In genomic region chr9:91420471-91421021, GRCh38 we compare ENCODE assay signal across 8 cellular contexts. TPM values are rescaled to one million over a fixed set of nuclear protein-coding genes. Genes with fewer than 3 reads are reported as not detected.
DNase-seq lines count a peak whose midpoint lies in the region; ATAC-seq, FAIRE-seq and TF ChIP-seq lines count a peak whose summit lies in the region.

No MANE protein-coding gene starts in this region.

- ATAC-seq in SK-N-SH treated with all-trans-retinoic acid at 6 μM for 48 hours: no peak
- ATAC-seq in HepG2: no peak
- ATAC-seq in HG03159 (IDR thresholded peaks at IDR 0.05; ENCODE audit: unreplicated experiment): no peak

- WGBS in SK-N-SH (ENCODE audit: low lambda C conversion rate): 75% methylated on average over 12 of the region's 12 CpGs
- 2% methylated on average over 12 of the region's 12 CpGs for WGBS in HepG2 (ENCODE audit: low lambda C conversion rate)
- WGBS in suprapubic skin: 56% methylated on average over 12 of the region's 12 CpGs

- TF ChIP-seq EP300 in SK-N-SH (IDR thresholded peaks at IDR 0.05; ENCODE audit: borderline replicate concordance in 1 of 2, low read depth in 1 of 2, low read length in 1 of 2): no peak
- no peak for TF ChIP-seq EP300 in HepG2 (IDR thresholded peaks at IDR 0.05; ENCODE audit: low read depth in 2 of 2, low read length in 2 of 2)
- TF ChIP-seq EP300 in HepG2 (CRISPR knock-in tag; IDR thresholded peaks at IDR 0.05; ENCODE audit: borderline replicate concordance): no peak
- no peak for TF ChIP-seq EP300 in suprapubic skin (IDR thresholded peaks at IDR 0.05)

- DNase-seq in SK-N-SH (no peak), astrocyte of the spinal cord (ENCODE audit: low read depth, low spot score) (peak; percentile 36), HepG2 (ENCODE audit: low spot score) (peak; percentile 9), suprapubic skin (ENCODE audit: low spot score in 2 of 2) (no peak)
- DNase-seq in activated CD8-positive, alpha-beta memory T cell treated with anti-CD3 and anti-CD28 coated beads, Interleukin-2, amount 50 U/mL, for 48 hours: no peak
- DNase-seq in stimulated activated CD4-positive, alpha-beta T cell treated with anti-CD3 and anti-CD28 coated beads, Interleukin-4, amount 100 ng/mL, for 4 hours: no peak

- H2AFZ ChIP-seq in SK-N-SH (ENCODE audit: low read depth) (peak overlapping the region; percentile 30; the same call in 1 of the 2 replicates), HepG2 (ENCODE audit: low read length) (no peak overlapping the region)

- H3K36me3 ChIP-seq in SK-N-SH (replicated peaks in 1 of 2; ENCODE audit: control insufficient read depth in 1 of 2, insufficient read depth in 2 of 2, low read length in 1 of 2) (no peaks in the 10 kb centered on the region), HepG2 (replicated peaks in 1 of 2; ENCODE audit: control insufficient read depth in 1 of 2, insufficient read depth in 2 of 2, low read length in 2 of 2) (peaks cover 0 to 6% of the 10 kb centered on the region in 2 experiments; a peak in 3 of 5 replicates), suprapubic skin (no peaks in the 10 kb centered on the region)

- peaks cover 12% of the 10 kb centered on the region for H3F3A ChIP-seq in SK-N-SH (replicated peaks; ENCODE audit: insufficient read depth)

- H3K4me2 ChIP-seq in SK-N-SH (peak overlapping the region; percentile 90), HepG2 (ENCODE audit: low read depth, low read length) (peak overlapping the region; percentile 93)

- TSS peak; percentile 9 for BruUV-seq in HepG2 (replicated peaks; lab: Mats Ljungman, UMichigan)

- no peaks in the 10 kb centered on the region for H3K9me2 ChIP-seq in SK-N-SH

- peak; percentile 43 for FAIRE-seq in HepG2 (lab: Jason Lieb, UNC)

- H3K4me1 ChIP-seq in SK-N-SH (ENCODE audit: control insufficient read depth in 1 of 2, insufficient read depth in 2 of 2, low read depth in 1 of 2, low read length in 1 of 2) (peaks cover 6 to 17% of the 10 kb centered on the region in 2 experiments), HepG2 (ENCODE audit: insufficient read depth, low read length) (peaks cover 55% of the 10 kb centered on the region), suprapubic skin (peaks cover 57% of the 10 kb centered on the region)

- peak overlapping the region in 1 of 2 experiments; percentile 85; a peak in 2 of 4 replicates for H3K27ac ChIP-seq in SK-N-SH (ENCODE audit: low read depth in 2 of 2, low read length in 1 of 2)
- H3K27ac ChIP-seq in HepG2 (ENCODE audit: extremely low read length, insufficient read depth, low read length): peak overlapping the region; percentile 83
- peak overlapping the region; percentile 98 for H3K27ac ChIP-seq in suprapubic skin

- H3K79me2 ChIP-seq in SK-N-SH (ENCODE audit: insufficient read depth) (peaks cover 72% of the 10 kb centered on the region), HepG2 (ENCODE audit: insufficient read depth, low read length) (peaks cover 93% of the 10 kb centered on the region)

- POLR2A ChIA-PET in SK-N-SH (lab: Yijun Ruan, JAX) (no interaction called here), HepG2 (lab: Yijun Ruan, JAX) (interaction anchor here (1.4 to 6.3 kb wide), 7 partner anchors 10 to 383 kb away, joined by 5 to 53 read pairs (median 9); no protein-coding TSS in a partner anchor)

- H3K27me3 ChIP-seq in SK-N-SH (ENCODE audit: insufficient read depth) (no peaks in the 10 kb centered on the region), HepG2 (ENCODE audit: control insufficient read depth in 1 of 2, insufficient read depth in 2 of 2, low read length in 2 of 2) (no peaks in the 10 kb centered on the region; a peak in 1 of 5 replicates), suprapubic skin (no peaks in the 10 kb centered on the region)

- no peaks in the 10 kb centered on the region for H3K9me3 ChIP-seq in SK-N-SH
- H3K9me3 ChIP-seq in HepG2 (ENCODE audit: low read length): no peaks in the 10 kb centered on the region
- no peaks in the 10 kb centered on the region for H3K9me3 ChIP-seq in suprapubic skin

- peak overlapping the region; percentile 77 to 94 for H3K4me3 ChIP-seq in SK-N-SH (ENCODE audit: low read depth in 2 of 2, low read length in 1 of 2)
- peak overlapping the region; percentile 86 for H3K4me3 ChIP-seq in astrocyte of the spinal cord (ENCODE audit: low read depth, low read length)
- H3K4me3 ChIP-seq in HepG2 (replicated peaks in 1 of 3; ENCODE audit: insufficient read depth in 1 of 3, low read depth in 2 of 3, low read length in 3 of 3): peak overlapping the region; percentile 87 to 98 (median 91)
- peak overlapping the region; percentile 87 for H3K4me3 ChIP-seq in suprapubic skin

- intact Hi-C loops in HepG2 (cut with micrococcal nuclease; ENCODE audit: unreplicated experiment): loop anchor here (1.0 kb wide), 1 partner anchor 58 kb away; no protein-coding TSS in a partner anchor

- TF ChIP-seq CTCF in SK-N-SH (IDR thresholded peaks at IDR 0.05) (no peak), astrocyte of the spinal cord (IDR thresholded peaks at IDR 0.05; ENCODE audit: low read depth, low read length) (no peak), HepG2 (CRISPR knock-in tag; IDR thresholded peaks at IDR 0.05) (no peak), suprapubic skin (IDR thresholded peaks at IDR 0.05) (no peak)

- no peak for TF ChIP-seq RAD21 in SK-N-SH (IDR thresholded peaks at IDR 0.05; ENCODE audit: low read length)
- no peak for TF ChIP-seq RAD21 in HepG2 (CRISPR knock-in tag; IDR thresholded peaks at IDR 0.05)

- H4K20me1 ChIP-seq in SK-N-SH (ENCODE audit: insufficient read depth): no peaks in the 10 kb centered on the region; the same call in 1 of the 2 replicates
- H4K20me1 ChIP-seq in HepG2 (ENCODE audit: insufficient read depth, low read length): peaks cover 71% of the 10 kb centered on the region

- in situ Hi-C loops in astrocyte of the spinal cord (cut with HindIII; ENCODE audit: low sequenced_read_pairs): no loop called here
- in situ Hi-C loops in HepG2 (cut with HindIII; ENCODE audit: extremely low pct_ligation_motif_present, low pct_unique_long_range_greater_than_20kb): loop anchor here (5.0 kb wide), 2 partner anchors 58 to 228 kb away; partner anchors contain the start of gene AUH

- peak overlapping the region; percentile 83; the same call in 1 of the 2 replicates for H3K9ac ChIP-seq in SK-N-SH
- H3K9ac ChIP-seq in HepG2 (ENCODE audit: insufficient read depth, low read depth, low read length): peak overlapping the region; percentile 79

- CTCF ChIA-PET in SK-N-SH (lab: Yijun Ruan, JAX) (interaction anchor here (0.9 to 2.6 kb wide), 7 partner anchors 9 to 387 kb away, joined by 3 to 14 read pairs (median 4); no protein-coding TSS in a partner anchor), HepG2 (lab: Yijun Ruan, JAX; ENCODE audit: low intra/inter-chr PET ratio, low total read pairs) (no interaction called here)

- TF ChIP-seq POLR2A in HepG2 (IDR thresholded peaks at IDR 0.05; ENCODE audit: insufficient read depth in 1 of 2, low read depth in 2 of 2, low read length in 2 of 2) (no peak), suprapubic skin (IDR thresholded peaks at IDR 0.05) (no peak)

RNA-seq across cellular contexts. Expression of gene NFIL3, which starts 3.1 kb away (rescaled TPM):
- polyA plus RNA-seq in SK-N-SH (2012; rRNA removed): 6.8 and 9.3 TPM in 2 replicates
- polyA plus RNA-seq in SK-N-SH (2012; cell fraction: cytosol; rRNA removed): 10.7 and 15.8 TPM in 2 replicates
- polyA plus RNA-seq in SK-N-SH (2012; cell fraction: nucleus; rRNA removed): 6.0 and 15.3 TPM in 2 replicates
- total RNA-seq in HepG2 (2016; rRNA removed; fragmentation: Illumina TruSeq; extraction: Trizol): 46.6 and 64.2 TPM in 2 replicates
- total RNA-seq in HepG2 (2016; cell fraction: cytosol; rRNA removed; fragmentation: Illumina TruSeq; extraction: Trizol; ENCODE audit: low read depth): 18.6 and 18.8 TPM in 2 replicates
- 47.3 and 58.6 TPM in 2 replicates for total RNA-seq in HepG2 (2016; cell fraction: insoluble cytoplasmic fraction; rRNA removed; fragmentation: Illumina TruSeq; extraction: Trizol)
- total RNA-seq in HepG2 (2016; cell fraction: membrane; rRNA removed; fragmentation: Illumina TruSeq; extraction: Trizol): 51.6 and 55.2 TPM in 2 replicates
- 40.8 and 41.0 TPM in 2 replicates for total RNA-seq in HepG2 (2016; cell fraction: nucleus; rRNA removed; fragmentation: Illumina TruSeq; extraction: Trizol)
- polyA plus RNA-seq in HepG2 (2011; rRNA removed): 53.3 and 54.2 TPM in 2 replicates
- 29.8 and 53.6 TPM in 2 replicates for polyA plus RNA-seq in HepG2 (2011; cell fraction: cytosol; rRNA removed)
- polyA plus RNA-seq in HepG2 (2011; cell fraction: nucleus; rRNA removed): 29.7 and 44.8 TPM in 2 replicates
- 130 and 149 TPM in 2 replicates for polyA plus RNA-seq in HepG2 (2012)
- 17.0 and 17.2 TPM in 2 replicates for polyA plus RNA-seq in HepG2 (2016; cell fraction: cytosol; fragmentation: Illumina TruSeq; extraction: Trizol; ENCODE audit: low read depth)
- 63.4 and 71.3 TPM in 2 replicates for polyA plus RNA-seq in HepG2 (2016; cell fraction: insoluble cytoplasmic fraction; fragmentation: Illumina TruSeq; extraction: Trizol; ENCODE audit: low read depth)
- polyA plus RNA-seq in HepG2 (2016; cell fraction: membrane; fragmentation: Illumina TruSeq; extraction: Trizol; ENCODE audit: low read depth): 31.4 and 33.0 TPM in 2 replicates
- 62.8 and 69.5 TPM in 2 replicates for polyA plus RNA-seq in HepG2 (2016; cell fraction: nucleus; fragmentation: Illumina TruSeq; extraction: Trizol; ENCODE audit: insufficient read depth, low read depth)
- polyA minus RNA-seq in HepG2 (2011; rRNA and poly(A)+ RNA removed; ENCODE audit: low replicate concordance): 5.0 and 22.1 TPM in 2 replicates
- 62.9 and 76.1 TPM in 2 replicates for polyA minus RNA-seq in HepG2 (2011; cell fraction: cytosol; rRNA and poly(A)+ RNA removed)
- 40.8 and 68.5 TPM in 2 replicates for polyA minus RNA-seq in HepG2 (2011; cell fraction: nucleus; rRNA and poly(A)+ RNA removed)
- total RNA-seq in suprapubic skin: 10 to 100 TPM; 28.0 to 58.5 (median 37.8) TPM

RNA-seq across cellular contexts. Expression of gene AUH, which starts 58.8 kb away (rescaled TPM):
- polyA plus RNA-seq in SK-N-SH (2012; rRNA removed) (6.2 and 7.6 TPM in 2 replicates), HepG2 (2011; rRNA removed) (20.7 and 25.8 TPM in 2 replicates)
- polyA plus RNA-seq in SK-N-SH (2012; cell fraction: cytosol; rRNA removed): 8.5 and 9.8 TPM in 2 replicates
- polyA plus RNA-seq in SK-N-SH (2012; cell fraction: nucleus; rRNA removed): 7.7 and 11.0 TPM in 2 replicates
- total RNA-seq in HepG2 (2016; rRNA removed; fragmentation: Illumina TruSeq; extraction: Trizol) (31.9 and 35.7 TPM in 2 replicates), suprapubic skin (10 to 100 TPM; 26.0 to 61.0 (median 31.0) TPM)
- total RNA-seq in HepG2 (2016; cell fraction: cytosol; rRNA removed; fragmentation: Illumina TruSeq; extraction: Trizol; ENCODE audit: low read depth): 8.8 and 9.3 TPM in 2 replicates
- 35.1 and 35.8 TPM in 2 replicates for total RNA-seq in HepG2 (2016; cell fraction: insoluble cytoplasmic fraction; rRNA removed; fragmentation: Illumina TruSeq; extraction: Trizol)
- 12.0 and 14.2 TPM in 2 replicates for total RNA-seq in HepG2 (2016; cell fraction: membrane; rRNA removed; fragmentation: Illumina TruSeq; extraction: Trizol)
- total RNA-seq in HepG2 (2016; cell fraction: nucleus; rRNA removed; fragmentation: Illumina TruSeq; extraction: Trizol): 36.5 and 38.2 TPM in 2 replicates
- 13.1 and 18.4 TPM in 2 replicates for polyA plus RNA-seq in HepG2 (2011; cell fraction: cytosol; rRNA removed)
- polyA plus RNA-seq in HepG2 (2011; cell fraction: nucleus; rRNA removed): 45.4 and 46.7 TPM in 2 replicates
- polyA plus RNA-seq in HepG2 (2012): 43.3 and 56.0 TPM in 2 replicates
- 5.2 and 6.3 TPM in 2 replicates for polyA plus RNA-seq in HepG2 (2016; cell fraction: cytosol; fragmentation: Illumina TruSeq; extraction: Trizol; ENCODE audit: low read depth)
- polyA plus RNA-seq in HepG2 (2016; cell fraction: insoluble cytoplasmic fraction; fragmentation: Illumina TruSeq; extraction: Trizol; ENCODE audit: low read depth): 36.1 and 36.2 TPM in 2 replicates
- 8.4 and 9.7 TPM in 2 replicates for polyA plus RNA-seq in HepG2 (2016; cell fraction: membrane; fragmentation: Illumina TruSeq; extraction: Trizol; ENCODE audit: low read depth)
- polyA plus RNA-seq in HepG2 (2016; cell fraction: nucleus; fragmentation: Illumina TruSeq; extraction: Trizol; ENCODE audit: insufficient read depth, low read depth): 31.0 and 33.2 TPM in 2 replicates
- 2.2 and 5.5 TPM in 2 replicates for polyA minus RNA-seq in HepG2 (2011; rRNA and poly(A)+ RNA removed; ENCODE audit: low replicate concordance)
- polyA minus RNA-seq in HepG2 (2011; cell fraction: cytosol; rRNA and poly(A)+ RNA removed): 8.7 and 13.5 TPM in 2 replicates
- polyA minus RNA-seq in HepG2 (2011; cell fraction: nucleus; rRNA and poly(A)+ RNA removed): 115 and 125 TPM in 2 replicates

Comparison
In these comparisons a context has a peak if more than half of its experiments do, and no peak if none do; other contexts are left out.
1. DNase-seq: peak in astrocyte of the spinal cord (single experiment) and HepG2 (single experiment); none in SK-N-SH (single experiment), suprapubic skin (0 of 2), activated CD8-positive, alpha-beta memory T cell treated with anti-CD3 and anti-CD28 coated beads, Interleukin-2, amount 50 U/mL, for 48 hours (single experiment) and stimulated activated CD4-positive, alpha-beta T cell treated with anti-CD3 and anti-CD28 coated beads, Interleukin-4, amount 100 ng/mL, for 4 hours (0 of 2).
2. Of the 25 proteins assayed by ChIP-seq in both HepG2 and SK-N-SH: peak only in HepG2: none; only in SK-N-SH: PBX3; in both: none; in neither: 24.
3. Peak in every context shown above with its lines, with median percentiles within 50 percentile points of each other: H3K4me3 ChIP-seq.